ENCODE assay signal across 15 cellular contexts in genomic region chr17:80095038-80095843, GRCh38. TPM values are rescaled to one million over a fixed set of nuclear protein-coding genes. Genes with fewer than 3 reads are reported as not detected.
DNase-seq lines count a peak whose midpoint lies in the region; ATAC-seq and TF ChIP-seq lines count a peak whose summit lies in the region.
"Had no signal": no experiment of that assay in that cellular context is flagged by ENCODE, and none has a peak within 500 bp of the region (broad histone marks: within the 10 kb centered on the region; RNA-seq: fewer than 3 reads in every experiment).

No MANE protein-coding gene starts in this region.

- WGBS in aorta, 2 donors, result 91% methylated on average over 37 of the region's 37 CpGs

- H3K4me3 Mint-ChIP-seq in nephron progenitor cell, result no peak overlapping the region
- H3K4me3 Mint-ChIP-seq: CD8-positive, alpha-beta T cell had no signal

- H3K4me1 Mint-ChIP-seq in nephron progenitor cell, result peaks cover 44% of the 10 kb centered on the region

- ATAC-seq in esophagus mucosa, result peak; percentile 4
- ATAC-seq in aorta (ENCODE audit: low FRiP score), result peak; percentile 20
- no peak for ATAC-seq in HG02763 (IDR thresholded peaks at IDR 0.05; ENCODE audit: unreplicated experiment)
- ATAC-seq: CD8-positive, alpha-beta T cell had no signal

- H3K9ac ChIP-seq in NT2/D1 (ENCODE audit: insufficient read length, low read depth), result peak overlapping the region; percentile 38

- peaks cover 26% of the 10 kb centered on the region for H3K36me3 Mint-ChIP-seq in nephron progenitor cell (ENCODE audit: low read depth)
- H3K36me3 Mint-ChIP-seq: CD8-positive, alpha-beta T cell had no signal

- H3K36me3 ChIP-seq in NT2/D1 (ENCODE audit: insufficient read depth, insufficient read length, low read length) (no peaks in the 10 kb centered on the region), aorta (ENCODE audit: control insufficient read depth in 1 of 2, insufficient read depth in 2 of 2, low read length in 1 of 2) (no peaks in the 10 kb centered on the region)

- TF ChIP-seq CTCF in nephron progenitor cell (IDR thresholded peaks at IDR 0.05), result no peak
- TF ChIP-seq CTCF in GM13977 (IDR thresholded peaks at IDR 0.05; ENCODE audit: extremely low read depth, insufficient read depth, missing control alignments), result no peak

- peaks cover 13% of the 10 kb centered on the region for H3K27me3 Mint-ChIP-seq in nephron progenitor cell (ENCODE audit: low read depth, poor library complexity)

- H3K9me3 ChIP-seq in NT2/D1 (ENCODE audit: insufficient read depth, low read length), result no peaks in the 10 kb centered on the region
- no peaks in the 10 kb centered on the region for H3K9me3 ChIP-seq in aorta (ENCODE audit: control insufficient read depth, low read length)

- H3K9me3 Mint-ChIP-seq in nephron progenitor cell, result peaks cover 4% of the 10 kb centered on the region
- H3K9me3 Mint-ChIP-seq: CD8-positive, alpha-beta T cell had no signal

- H3K4me1 ChIP-seq in NT2/D1 (ENCODE audit: insufficient read depth, insufficient read length) (peaks cover 15% of the 10 kb centered on the region), aorta (ENCODE audit: control insufficient read depth in 1 of 2, insufficient read depth in 2 of 2, low read length in 2 of 2) (no peaks in the 10 kb centered on the region)

- H3K4me3 ChIP-seq in NT2/D1 (ENCODE audit: insufficient read length, low read depth), result no peak overlapping the region
- H3K4me3 ChIP-seq in aorta (ENCODE audit: low read length in 2 of 2), result no peak overlapping the region
- H3K4me3 ChIP-seq: PC-9 had no signal

- in situ Hi-C loops in GM13977 (cut with MboI; ENCODE audit: low pct_unique_long_range_greater_than_20kb, low sequenced_read_pairs, unreplicated experiment), result no loop called here

- DNase-seq in NT2/D1 (ENCODE audit: low read depth, low spot score), result no peak
- no peak for DNase-seq in nephron progenitor cell
- DNase-seq in aorta, result peak in 1 of 2 donors; percentile 65
- DNase-seq in GM13977 (ENCODE audit: low spot score), result no peak
- no peak for DNase-seq in activated CD4-positive, alpha-beta T cell treated with anti-CD3 and anti-CD28 coated beads for 48 hours
- DNase-seq: CD8-positive, alpha-beta T cell; GOT3; Karpas-422; MM.1S; NCI-H187 treated with DMSO at 0.1 percent for 48 hours; NCI-H446; NCI-H748 treated with DMSO at 0.1 percent for 48 hours; PC-9 had no signal

- intact Hi-C loops in aorta (cut with DNase I), result no loop called here

- H3K27ac ChIP-seq in aorta (ENCODE audit: low read depth in 1 of 2, low read length in 2 of 2), result no peak overlapping the region
- H3K27ac ChIP-seq: PC-9 had no signal

- H3K27me3 ChIP-seq in NT2/D1 (ENCODE audit: insufficient read depth, insufficient read length), result peaks cover 4% of the 10 kb centered on the region
- no peaks in the 10 kb centered on the region for H3K27me3 ChIP-seq in aorta (ENCODE audit: control insufficient read depth in 1 of 2, insufficient read depth in 2 of 2, low read length in 1 of 2)

- peak overlapping the region; percentile 78 for H3K27ac Mint-ChIP-seq in nephron progenitor cell
- H3K27ac Mint-ChIP-seq: CD8-positive, alpha-beta T cell had no signal

RNA-seq across cellular contexts. Expression of gene GAA, which starts 6.1 kb away (rescaled TPM):
- total RNA-seq in esophagus mucosa (13.2 TPM), aorta (10 to 100 TPM; 48.0 to 82.2 TPM)
- polyA plus RNA-seq in aorta, result 10 to 100 TPM; 24.8 to 43.6 TPM

RNA-seq across cellular contexts. Expression of gene EIF4A3, which starts 51.7 kb away (rescaled TPM):
- total RNA-seq in esophagus mucosa (93.3 TPM), aorta (10 to 100 TPM; 44.6 to 65.8 TPM)
- 10 to 100 TPM; 40.2 to 42.9 TPM for polyA plus RNA-seq in aorta

RNA-seq across cellular contexts. Expression of gene CCDC40, which starts 58.8 kb away (rescaled TPM):
- total RNA-seq in esophagus mucosa (0.72 TPM), aorta (10 to 100 TPM in 1 of 2 donors, 1 to 10 TPM in 1; 3.3 to 11.3 TPM)
- 1 to 10 TPM; 2.6 to 6.8 TPM for polyA plus RNA-seq in aorta

RNA-seq across cellular contexts. Expression of gene TBC1D16, which starts 59.6 kb away (rescaled TPM):
- total RNA-seq in esophagus mucosa (8.9 TPM), aorta (10 to 100 TPM; 42.5 to 43.6 TPM)
- polyA plus RNA-seq in aorta, result 10 to 100 TPM in 1 of 2 donors, 1 to 10 TPM in 1; 6.4 to 12.8 TPM
